In genomic region chr2:136764397-136765255, GRCh38 we compare ENCODE assay signal across 10 cellular contexts. TPM values are rescaled to one million over a fixed set of nuclear protein-coding genes. Genes with fewer than 3 reads are reported as not detected.
DNase-seq lines count a peak whose midpoint lies in the region; ATAC-seq and TF ChIP-seq lines count a peak whose summit lies in the region.
"Had no signal": no experiment of that assay in that cellular context is flagged by ENCODE, and none has a peak within 500 bp of the region (broad histone marks: within the 10 kb centered on the region; RNA-seq: fewer than 3 reads in every experiment).

No MANE protein-coding gene starts in this region.

- TF ChIP-seq CTCF in WERI-Rb-1 (IDR thresholded peaks at IDR 0.05; ENCODE audit: low read depth, low read length) (no peak), stomach (IDR thresholded peaks at IDR 0.05) (no peak)

- H3K27me3 ChIP-seq in WERI-Rb-1 (ENCODE audit: insufficient read depth, low read depth, severe bottlenecking) (peaks cover 9% of the 10 kb centered on the region), stomach (peaks cover 0 to 59% (median 23%) of the 10 kb centered on the region in 3 donors)

- TF ChIP-seq EP300 in stomach (IDR thresholded peaks at IDR 0.05) = no peak

- ATAC-seq in GM18909 (IDR thresholded peaks at IDR 0.05; ENCODE audit: poor library complexity, unreplicated experiment) (no peak), HG02588 (IDR thresholded peaks at IDR 0.05; ENCODE audit: unreplicated experiment) (no peak)

- no peaks in the 10 kb centered on the region for H3K36me3 ChIP-seq in WERI-Rb-1
- H3K36me3 ChIP-seq in stomach = no peaks in the 10 kb centered on the region

- DNase-seq in DMS153 treated with DMSO at 0.1 percent for 48 hours (lab: John Stamatoyannopoulos, UW; ENCODE audit: unreplicated experiment) = peak; percentile 4
- no peak for DNase-seq in DMS153 (lab: John Stamatoyannopoulos, UW)
- DNase-seq in WERI-Rb-1 = peak; percentile 26
- peak; percentile 73 for DNase-seq in islet precursor cell
- no peak for DNase-seq in stomach
- no peak for DNase-seq in SIG-M5 treated with dmso at 0.1 percent for 504 hours (lab: John Stamatoyannopoulos, UW; ENCODE audit: unreplicated experiment)
- DNase-seq: activated effector memory CD4-positive, alpha-beta T cell treated with anti-CD3 and anti-CD28 coated beads, Interleukin-2, amount 50 U/mL, for 16 hours; PC-9 had no signal

- H3K27ac ChIP-seq in WERI-Rb-1 (no peak overlapping the region), stomach (no peak overlapping the region)
- H3K27ac ChIP-seq: PC-9 had no signal

- intact Hi-C loops in stomach (cut with DNase I; ENCODE audit: low total_unique reads) = no loop called here

- no peak for TF ChIP-seq POLR2A in stomach (IDR thresholded peaks at IDR 0.05)

- H3K9me3 ChIP-seq in WERI-Rb-1 (ENCODE audit: severe bottlenecking) (no peaks in the 10 kb centered on the region), stomach (no peaks in the 10 kb centered on the region)

- H3K4me1 ChIP-seq in stomach = peaks cover 0 to 29% (median 15%) of the 10 kb centered on the region in 4 donors

- 3 to 4% (median 4%) methylated on average over 38 to 47 of the region's 47 CpGs for WGBS in stomach, 5 donors

- H3K4me3 ChIP-seq in WERI-Rb-1 (ENCODE audit: low read depth, low read length) (peak overlapping the region; percentile 51), stomach (peak overlapping the region; percentile 42 to 52 (median 46))
- H3K4me3 ChIP-seq: PC-9 had no signal

RNA-seq across cellular contexts. Expression of gene THSD7B, which starts 0.7 kb away (rescaled TPM):
- 1 to 10 TPM in 1 of 5 donors, not detected in 4; 4.4 TPM for total RNA-seq in stomach
- under 1 TPM in 1 of 3 donors, not detected in 2; 0.05 TPM for polyA plus RNA-seq in stomach
- total RNA-seq: PC-9 had no signal

Comparison
In these comparisons a context has a peak if more than half of its experiments do, and no peak if none do; other contexts are left out.
1. DNase-seq: peak in DMS153 treated with DMSO at 0.1 percent for 48 hours (single experiment), WERI-Rb-1 (single experiment) and islet precursor cell (single experiment); none in DMS153 (single experiment), stomach (single experiment) and SIG-M5 treated with dmso at 0.1 percent for 504 hours (single experiment).